ENCODE assay signal across 8 cellular contexts in genomic region chr19:10379880-10380310, GRCh38. TPM values are rescaled to one million over a fixed set of nuclear protein-coding genes. Genes with fewer than 3 reads are reported as not detected.
A peak's percentile ranks its signal among the peaks of the same experiment; 100 is the strongest.
DNase-seq lines count a peak whose midpoint lies in the region; ATAC-seq, FAIRE-seq and TF ChIP-seq lines count a peak whose summit lies in the region.

No MANE protein-coding gene starts in this region.

- TF ChIP-seq EP300 in H1 (IDR thresholded peaks at IDR 0.05; ENCODE audit: borderline replicate concordance in 1 of 2, low read depth in 2 of 2, low read length in 2 of 2): no peak

- H3K4me2 ChIP-seq in H1 (ENCODE audit: insufficient read depth in 1 of 2, low read depth in 2 of 2, low read length in 2 of 2): peak overlapping the region; percentile 86 to 93
- H3K4me2 ChIP-seq in neuronal stem cell (ENCODE audit: insufficient read depth, low read length, poor library complexity, severe bottlenecking): peak overlapping the region; percentile 79

- CTCF ChIA-PET in H1 (lab: Charles Lee; ENCODE audit: partially characterized antibody): interaction anchor here (0.6 to 5.9 kb wide), 9 partner anchors 9 to 181 kb away, joined by 3 to 28 read pairs (median 3); partner anchors contain the start of gene ICAM1

- peaks cover 18% of the 10 kb centered on the region for H3K23me2 ChIP-seq in H1 (ENCODE audit: low read depth, low read length)

- H3K4me1 ChIP-seq in H1 (replicated peaks in 1 of 4; ENCODE audit: control insufficient read depth in 3 of 4, insufficient read depth in 4 of 4, low read length in 3 of 4) (peaks cover 0 to 5% (median 1%) of the 10 kb centered on the region in 4 experiments; a peak in 1 of 7 replicates), neuronal stem cell (ENCODE audit: control insufficient read depth in 2 of 2, insufficient read depth in 1 of 2, low read depth in 1 of 2, low read length in 2 of 2) (peaks cover 0 to 4% of the 10 kb centered on the region in 2 donors)

- H3K27me3 ChIP-seq in H1 (replicated peaks in 1 of 4; ENCODE audit: control insufficient read depth in 3 of 4, extremely low read depth in 1 of 4, insufficient read depth in 3 of 4, low read length in 3 of 4): no peaks in the 10 kb centered on the region
- H3K27me3 ChIP-seq in neuronal stem cell (ENCODE audit: control insufficient read depth in 3 of 3, insufficient read depth in 3 of 3, low read depth in 1 of 3, low read length in 3 of 3): no peaks in the 10 kb centered on the region

- DNase-seq in GM03348 (ENCODE audit: low spot score) (peak; percentile 34), NB4 (ENCODE audit: low read depth) (no peak), H1 (ENCODE audit: low read depth in 1 of 2, low spot score in 2 of 2) (no peak), neuronal stem cell (ENCODE audit: low spot score) (no peak), NCI-H345 (lab: John Stamatoyannopoulos, UW) (no peak)
- DNase-seq in stimulated activated naive CD4-positive, alpha-beta T cell treated with Interleukin-2 at 50 U/mL for 16 hours (lab: John Stamatoyannopoulos, UW): no peak

- peaks cover 0 to 3% of the 10 kb centered on the region in 2 experiments for H4K20me1 ChIP-seq in H1 (replicated peaks in 1 of 2; ENCODE audit: control insufficient read depth in 1 of 2, insufficient read depth in 2 of 2, low read length in 2 of 2)

- no peak for TF ChIP-seq POLR2A in NB4 (IDR thresholded peaks at IDR 0.05; ENCODE audit: extremely low read depth, insufficient read length)
- peak in 1 of 2 experiments; percentile 9; a peak in 1 of 3 replicates for TF ChIP-seq POLR2A in H1 (IDR thresholded peaks at IDR 0.05; ENCODE audit: control extremely low read depth in 1 of 2, low read depth in 2 of 2, low read length in 2 of 2)

- H3K56ac ChIP-seq in H1 (replicated peaks; ENCODE audit: insufficient read length, low read depth, low read length): peak overlapping the region; percentile 93

- peak overlapping the region; percentile 23 for H4K5ac ChIP-seq in H1 (ENCODE audit: insufficient read length, low read depth, low read length)

- H3K4ac ChIP-seq in H1 (replicated peaks; ENCODE audit: insufficient read length, low read depth, low read length): no peak overlapping the region
- no peak overlapping the region for H3K4ac ChIP-seq in neuronal stem cell (ENCODE audit: low read length)

- H2BK15ac ChIP-seq in H1 (ENCODE audit: low read length): peak overlapping the region; percentile 32; the same call in 1 of the 2 replicates
- no peak overlapping the region for H2BK15ac ChIP-seq in neuronal stem cell (ENCODE audit: low read length)

- H3K14ac ChIP-seq in H1 (ENCODE audit: insufficient read length): no peak overlapping the region
- no peak overlapping the region for H3K14ac ChIP-seq in neuronal stem cell (ENCODE audit: low read length)

- H3K23ac ChIP-seq in H1 (ENCODE audit: insufficient read length): no peak overlapping the region
- H3K23ac ChIP-seq in neuronal stem cell (ENCODE audit: low read depth, low read length, poor library complexity): no peak overlapping the region

- H3K18ac ChIP-seq in H1 (ENCODE audit: extremely low read depth, low read length) (peak overlapping the region; percentile 26; the same call in 1 of the 2 replicates), neuronal stem cell (ENCODE audit: low read length) (peak overlapping the region; percentile 88)

- peak overlapping the region; percentile 76 for H3K4me3 ChIP-seq in NB4 (ENCODE audit: low read depth, low read length)
- peak overlapping the region; percentile 73 to 92 (median 86) for H3K4me3 ChIP-seq in H1 (ENCODE audit: extremely low read depth in 1 of 4, insufficient read depth in 2 of 4, low read depth in 3 of 4, low read length in 4 of 4)
- peak overlapping the region; percentile 78 to 89 for H3K4me3 ChIP-seq in neuronal stem cell (ENCODE audit: low read length in 2 of 2)

- no peak overlapping the region for H4K91ac ChIP-seq in H1 (replicated peaks; ENCODE audit: insufficient read length, low read length)
- no peak overlapping the region for H4K91ac ChIP-seq in neuronal stem cell (ENCODE audit: low read depth, low read length, poor library complexity)

- TF ChIP-seq RAD21 in H1 (IDR thresholded peaks at IDR 0.05 in 1 of 2, conservative IDR thresholded peaks at IDR 0.05 in 1 of 2; ENCODE audit: low read depth in 2 of 2, low read length in 2 of 2): no peak

- TF ChIP-seq CTCF in NB4 (IDR thresholded peaks at IDR 0.05; ENCODE audit: low read depth, low read length) (no peak), H1 (IDR thresholded peaks at IDR 0.05; ENCODE audit: control extremely low read depth in 1 of 3, insufficient read depth in 1 of 3, low read depth in 1 of 3, low read length in 3 of 3) (no peak)

- H4K8ac ChIP-seq in H1 (ENCODE audit: extremely low read depth, insufficient read depth, low read length) (peak overlapping the region; percentile 41; the same call in 1 of the 2 replicates), neuronal stem cell (ENCODE audit: low read depth, low read length) (peak overlapping the region; percentile 95)

- H2AFZ ChIP-seq in H1 (ENCODE audit: low read length) (peak overlapping the region; percentile 47), neuronal stem cell (ENCODE audit: low read length) (peak overlapping the region; percentile 93)

- WGBS in H1 (ENCODE audit: extremely low coverage in 1 of 2, insufficient coverage in 1 of 2, insufficient read length in 1 of 2, insufficient replicate concordance in 2 of 2, low coverage in 1 of 2, low lambda C conversion rate in 2 of 2, missing lambda C conversion rate in 1 of 2), 2 experiments: 6% methylated on average over 7 of the region's 9 CpGs; no CpG with 5 or more reads in 1 of the 2 experiments
- WGBS in neuronal stem cell (ENCODE audit: extremely low coverage in 2 of 2, insufficient read length in 2 of 2, insufficient replicate concordance in 1 of 2), 2 donors: no CpG with 5 or more reads among the region's 9 CpGs

- H2BK12ac ChIP-seq in H1 (ENCODE audit: low read depth, low read length) (no peak overlapping the region), neuronal stem cell (ENCODE audit: low read length) (no peak overlapping the region)

- no peak for FAIRE-seq in H1 (lab: Jason Lieb, UNC)

- POLR2A ChIA-PET in H1 (lab: Charles Lee; ENCODE audit: partially characterized antibody): interaction anchor here (0.6 to 2.7 kb wide), 8 partner anchors 8 to 165 kb away, joined by 3 to 16 read pairs (median 4); partner anchors contain the start of genes ICAM1 and RAVER1

- peak overlapping the region; percentile 54 for H2BK120ac ChIP-seq in H1 (replicated peaks; ENCODE audit: low read depth, low read length)
- H2BK120ac ChIP-seq in neuronal stem cell (ENCODE audit: low read depth, low read length): no peak overlapping the region

- H2AK5ac ChIP-seq in H1 (ENCODE audit: low read depth, low read length): no peak overlapping the region
- H2AK5ac ChIP-seq in neuronal stem cell (ENCODE audit: low read depth, low read length): no peak overlapping the region

- H3K9ac ChIP-seq in H1 (replicated peaks in 1 of 4; ENCODE audit: extremely low read depth in 1 of 4, low read depth in 3 of 4, low read length in 3 of 4) (peak overlapping the region; percentile 31 to 60 (median 51); a peak in 6 of 7 replicates), neuronal stem cell (ENCODE audit: low read depth, low read length, poor library complexity) (peak overlapping the region; percentile 79)

- ATAC-seq in HG03354 (IDR thresholded peaks at IDR 0.05; ENCODE audit: poor library complexity, severe bottlenecking, unreplicated experiment): no peak
- ATAC-seq in GM18520 (IDR thresholded peaks at IDR 0.05; ENCODE audit: unreplicated experiment): no peak

- no peaks in the 10 kb centered on the region for H3K9me3 ChIP-seq in H1 (ENCODE audit: insufficient read depth in 2 of 2, low read depth in 1 of 2, low read length in 1 of 2)
- H3K9me3 ChIP-seq in neuronal stem cell (replicated peaks in 1 of 2; ENCODE audit: control insufficient read depth in 2 of 2, insufficient read depth in 1 of 2, low read depth in 1 of 2, low read length in 2 of 2): no peaks in the 10 kb centered on the region

- no peak overlapping the region for H2BK20ac ChIP-seq in H1 (ENCODE audit: low read length)

- peak overlapping the region; percentile 75 for H2BK5ac ChIP-seq in H1 (ENCODE audit: low read depth, low read length)
- no peak overlapping the region for H2BK5ac ChIP-seq in neuronal stem cell (ENCODE audit: low read length)

- peaks cover 0 to 4% of the 10 kb centered on the region in 2 experiments; a peak in 3 of 4 replicates for H3K79me2 ChIP-seq in H1 (ENCODE audit: control insufficient read depth in 1 of 2, insufficient read depth in 2 of 2, low read length in 2 of 2)

- H3K27ac ChIP-seq in H1 (ENCODE audit: low read depth, low read length) (peak overlapping the region; percentile 43; the same call in 1 of the 2 replicates), neuronal stem cell (replicated peaks; ENCODE audit: low read length) (peak overlapping the region; percentile 31)

- peaks cover 0 to 4% (median 0%) of the 10 kb centered on the region in 4 experiments; a peak in 2 of 8 replicates for H3K36me3 ChIP-seq in H1 (ENCODE audit: control insufficient read depth in 2 of 4, insufficient read depth in 4 of 4, low read length in 3 of 4)
- peaks cover 4 to 20% of the 10 kb centered on the region in 2 donors for H3K36me3 ChIP-seq in neuronal stem cell (replicated peaks in 1 of 2; ENCODE audit: control insufficient read depth in 2 of 2, insufficient read depth in 2 of 2, low read length in 2 of 2)

- H3K79me1 ChIP-seq in H1 (ENCODE audit: low read depth, low read length) (no peaks in the 10 kb centered on the region), neuronal stem cell (ENCODE audit: low read depth, low read length) (peaks cover 2% of the 10 kb centered on the region)

RNA-seq across cellular contexts. Expression of gene TYK2, which starts 0.5 kb away (rescaled TPM):
- 40.8 and 42.7 TPM in 2 replicates for total RNA-seq in H1 (2021; fragmentation: NEBNext Ultra II Directional; extraction: Animal tissue kit (Norgen Biotek cat#: 25700))
- polyA plus RNA-seq in H1 (2011; rRNA removed): 32.1 and 47.6 TPM in 2 replicates
- polyA plus RNA-seq in H1 (2011; cell fraction: cytosol; rRNA removed): 37.8 TPM
- polyA plus RNA-seq in H1 (2011; cell fraction: nucleus; rRNA removed): 184 TPM
- 44.3 to 65.1 TPM (median 54.1 TPM) in 4 replicates for polyA plus RNA-seq in H1 (2012, experiment 1 of 2)
- 41.2 TPM for polyA plus RNA-seq in H1 (2012, experiment 2 of 2)
- polyA plus RNA-seq in H1 (2013, experiment 1 of 2): 39.9 TPM
- 36.9 TPM for polyA plus RNA-seq in H1 (2013, experiment 2 of 2)
- polyA minus RNA-seq in H1 (2011; rRNA and poly(A)+ RNA removed): 22.6 and 28.0 TPM in 2 replicates
- 20.1 TPM for polyA minus RNA-seq in H1 (2011; cell fraction: cytosol; rRNA and poly(A)+ RNA removed)
- polyA minus RNA-seq in H1 (2011; cell fraction: nucleus; rRNA and poly(A)+ RNA removed): 32.9 TPM
- 31.5 TPM for polyA plus RNA-seq in neuronal stem cell (2013, experiment 1 of 2)
- polyA plus RNA-seq in neuronal stem cell (2013, experiment 2 of 2): 29.4 TPM

RNA-seq across cellular contexts. Expression of gene CDC37, which starts 23.4 kb away (rescaled TPM):
- 162 and 164 TPM in 2 replicates for total RNA-seq in H1 (2021; fragmentation: NEBNext Ultra II Directional; extraction: Animal tissue kit (Norgen Biotek cat#: 25700))
- 181 and 285 TPM in 2 replicates for polyA plus RNA-seq in H1 (2011; rRNA removed)
- polyA plus RNA-seq in H1 (2011; cell fraction: cytosol; rRNA removed): 404 TPM
- polyA plus RNA-seq in H1 (2011; cell fraction: nucleus; rRNA removed): 587 TPM
- 155 to 277 TPM (median 276 TPM) in 4 replicates for polyA plus RNA-seq in H1 (2012, experiment 1 of 2)
- polyA plus RNA-seq in H1 (2012, experiment 2 of 2): 150 TPM
- polyA plus RNA-seq in H1 (2013, experiment 1 of 2): 155 TPM
- 145 TPM for polyA plus RNA-seq in H1 (2013, experiment 2 of 2)
- 66.0 and 91.9 TPM in 2 replicates for polyA minus RNA-seq in H1 (2011; rRNA and poly(A)+ RNA removed)
- 104 TPM for polyA minus RNA-seq in H1 (2011; cell fraction: cytosol; rRNA and poly(A)+ RNA removed)
- 73.2 TPM for polyA minus RNA-seq in H1 (2011; cell fraction: nucleus; rRNA and poly(A)+ RNA removed)
- polyA plus RNA-seq in neuronal stem cell (2013, experiment 1 of 2): 93.1 TPM
- polyA plus RNA-seq in neuronal stem cell (2013, experiment 2 of 2): 91.5 TPM

RNA-seq across cellular contexts. Expression of gene PDE4A, which starts 40.4 kb away (rescaled TPM):
- 4.4 and 5.0 TPM in 2 replicates for total RNA-seq in H1 (2021; fragmentation: NEBNext Ultra II Directional; extraction: Animal tissue kit (Norgen Biotek cat#: 25700))
- polyA plus RNA-seq in H1 (2011; rRNA removed): 2.0 and 3.4 TPM in 2 replicates
- 1.8 TPM for polyA plus RNA-seq in H1 (2011; cell fraction: cytosol; rRNA removed)
- 2.5 TPM for polyA plus RNA-seq in H1 (2011; cell fraction: nucleus; rRNA removed)
- polyA plus RNA-seq in H1 (2012, experiment 1 of 2): 2.6 to 4.2 TPM (median 3.9 TPM) in 4 replicates
- 3.2 TPM for polyA plus RNA-seq in H1 (2012, experiment 2 of 2)
- 3.3 TPM for polyA plus RNA-seq in H1 (2013, experiment 1 of 2)
- polyA plus RNA-seq in H1 (2013, experiment 2 of 2): 3.4 TPM
- 2.8 and 3.4 TPM in 2 replicates for polyA minus RNA-seq in H1 (2011; rRNA and poly(A)+ RNA removed)
- polyA minus RNA-seq in H1 (2011; cell fraction: cytosol; rRNA and poly(A)+ RNA removed): 4.5 TPM
- polyA minus RNA-seq in H1 (2011; cell fraction: nucleus; rRNA and poly(A)+ RNA removed): 2.3 TPM
- 3.9 TPM for polyA plus RNA-seq in neuronal stem cell (2013, experiment 1 of 2)
- 4.1 TPM for polyA plus RNA-seq in neuronal stem cell (2013, experiment 2 of 2)

RNA-seq across cellular contexts. Expression of gene ICAM3, which starts 40.5 kb away (rescaled TPM):
- 16.5 TPM in 2 replicates for total RNA-seq in H1 (2021; fragmentation: NEBNext Ultra II Directional; extraction: Animal tissue kit (Norgen Biotek cat#: 25700))
- 15.4 and 18.9 TPM in 2 replicates for polyA plus RNA-seq in H1 (2011; rRNA removed)
- polyA plus RNA-seq in H1 (2011; cell fraction: cytosol; rRNA removed): 16.2 TPM
- 23.9 TPM for polyA plus RNA-seq in H1 (2011; cell fraction: nucleus; rRNA removed)
- 14.6 to 21.6 TPM (median 18.4 TPM) in 4 replicates for polyA plus RNA-seq in H1 (2012, experiment 1 of 2)
- 13.2 TPM for polyA plus RNA-seq in H1 (2012, experiment 2 of 2)
- polyA plus RNA-seq in H1 (2013, experiment 1 of 2): 23.1 TPM
- 22.4 TPM for polyA plus RNA-seq in H1 (2013, experiment 2 of 2)
- polyA minus RNA-seq in H1 (2011; rRNA and poly(A)+ RNA removed): 10.1 and 11.3 TPM in 2 replicates
- 11.5 TPM for polyA minus RNA-seq in H1 (2011; cell fraction: cytosol; rRNA and poly(A)+ RNA removed)
- 5.6 TPM for polyA minus RNA-seq in H1 (2011; cell fraction: nucleus; rRNA and poly(A)+ RNA removed)
- polyA plus RNA-seq in neuronal stem cell (2013, experiment 1 of 2): 1.3 TPM
- polyA plus RNA-seq in neuronal stem cell (2013, experiment 2 of 2): 1.5 TPM

RNA-seq across cellular contexts. Expression of gene RAVER1, which starts 46.6 kb away (rescaled TPM):
- 70.5 and 72.4 TPM in 2 replicates for total RNA-seq in H1 (2021; fragmentation: NEBNext Ultra II Directional; extraction: Animal tissue kit (Norgen Biotek cat#: 25700))
- 5.7 and 17.1 TPM in 2 replicates for polyA plus RNA-seq in H1 (2011; rRNA removed)
- 7.7 TPM for polyA plus RNA-seq in H1 (2011; cell fraction: cytosol; rRNA removed)
- polyA plus RNA-seq in H1 (2011; cell fraction: nucleus; rRNA removed): 21.8 TPM
- polyA plus RNA-seq in H1 (2012, experiment 1 of 2): 20.0 to 44.4 TPM (median 40.7 TPM) in 4 replicates
- polyA plus RNA-seq in H1 (2012, experiment 2 of 2): 37.2 TPM
- polyA plus RNA-seq in H1 (2013, experiment 1 of 2): 44.6 TPM
- polyA plus RNA-seq in H1 (2013, experiment 2 of 2): 43.1 TPM
- polyA minus RNA-seq in H1 (2011; rRNA and poly(A)+ RNA removed): 11.8 and 15.6 TPM in 2 replicates
- 32.7 TPM for polyA minus RNA-seq in H1 (2011; cell fraction: cytosol; rRNA and poly(A)+ RNA removed)
- polyA minus RNA-seq in H1 (2011; cell fraction: nucleus; rRNA and poly(A)+ RNA removed): 20.5 TPM
- polyA plus RNA-seq in neuronal stem cell (2013, experiment 1 of 2): 44.6 TPM
- 45.3 TPM for polyA plus RNA-seq in neuronal stem cell (2013, experiment 2 of 2)
